8 cellular contexts compared by ENCODE assay signal in genomic region chr11:61516675-61517516, GRCh38. TPM values are rescaled to one million over a fixed set of nuclear protein-coding genes. Genes with fewer than 3 reads are reported as not detected.
DNase-seq lines count a peak whose midpoint lies in the region; ATAC-seq, FAIRE-seq and TF ChIP-seq lines count a peak whose summit lies in the region.

No MANE protein-coding gene starts in this region.

- H3K9ac ChIP-seq in kidney (ENCODE audit: low read length in 2 of 2), result no peak overlapping the region

- H3K4me3 ChIP-seq in astrocyte of the spinal cord (ENCODE audit: low read depth, low read length), result no peak overlapping the region
- H3K4me3 ChIP-seq in kidney (ENCODE audit: low read length in 2 of 2), result peak overlapping the region in 1 of 2 donors; percentile 6

- DNase-seq in Right ventricle myocardium inferior (ENCODE audit: missing footprints) (peak; percentile 73), cardiac septum (ENCODE audit: low spot score) (no peak), T-helper 9 cell (peak; percentile 57), astrocyte of the spinal cord (ENCODE audit: low read depth, low spot score) (peak; percentile 10), kidney (no peak), SIG-M5 treated with dmso at 0.1 percent for 504 hours (lab: John Stamatoyannopoulos, UW; ENCODE audit: unreplicated experiment) (no peak)
- peak; percentile 21 for DNase-seq in stimulated activated CD8-positive, alpha-beta memory T cell treated with anti-CD3 and anti-CD28 coated beads, Interleukin-12 subunit alpha, Interleukin-12 subunit beta, amount 100 ng/mL, for 4 hours (ENCODE audit: low read depth)

- TF ChIP-seq CTCF in astrocyte of the spinal cord (IDR thresholded peaks at IDR 0.05; ENCODE audit: low read depth, low read length) (peak; percentile 99), kidney (IDR thresholded peaks at IDR 0.05; ENCODE audit: borderline replicate concordance, extremely low read depth, insufficient read depth) (peak; percentile 89)

- H3K36me3 ChIP-seq in kidney (ENCODE audit: control insufficient read depth in 1 of 2, insufficient read depth in 2 of 2, low read length in 2 of 2), result no peaks in the 10 kb centered on the region

- peaks cover 2 to 3% of the 10 kb centered on the region in 2 donors for H3K4me1 ChIP-seq in kidney (ENCODE audit: control insufficient read depth in 1 of 2, insufficient read depth in 1 of 2, low read depth in 1 of 2, low read length in 2 of 2)

- FAIRE-seq in kidney (lab: Jason Lieb, UNC), result no peak

- no peaks in the 10 kb centered on the region for H3K9me3 ChIP-seq in kidney (ENCODE audit: control insufficient read depth in 1 of 2, low read length in 2 of 2)

- peak; percentile 48 for ATAC-seq in Right ventricle myocardium inferior
- no peak for ATAC-seq in GM19035 (IDR thresholded peaks at IDR 0.05; ENCODE audit: unreplicated experiment)

- intact Hi-C loops in Right ventricle myocardium inferior (cut with DNase I) (loop anchor here (2.0 kb wide), 2 partner anchors 40 to 70 kb away; no protein-coding TSS in a partner anchor), cardiac septum (cut with DNase I) (loop anchor here (2.0 kb wide), 2 partner anchors 40 to 70 kb away; no protein-coding TSS in a partner anchor), kidney (cut with DNase I) (no loop called here)

- in situ Hi-C loops in astrocyte of the spinal cord (cut with HindIII; ENCODE audit: low sequenced_read_pairs), result no loop called here

- no peak overlapping the region for H3K27ac ChIP-seq in kidney (ENCODE audit: low read depth in 2 of 2, low read length in 2 of 2)

RNA-seq across cellular contexts. Expression of gene LRRC10B, which starts 8.3 kb away (rescaled TPM):
- total RNA-seq in Right ventricle myocardium inferior, result 0.60 TPM
- total RNA-seq in cardiac septum, result 0.65 TPM
- total RNA-seq in kidney, result 2.9 TPM
- 1.0 TPM for polyA plus RNA-seq in kidney (ENCODE audit: insufficient read depth, low read depth, low replicate concordance)

Comparison
In these comparisons a context has a peak if more than half of its experiments do, and no peak if none do; other contexts are left out.
1. DNase-seq: peak in Right ventricle myocardium inferior (single experiment), T-helper 9 cell (single experiment), astrocyte of the spinal cord (single experiment) and stimulated activated CD8-positive, alpha-beta memory T cell treated with anti-CD3 and anti-CD28 coated beads, Interleukin-12 subunit alpha, Interleukin-12 subunit beta, amount 100 ng/mL, for 4 hours (single experiment); none in cardiac septum (single experiment), kidney (single experiment) and SIG-M5 treated with dmso at 0.1 percent for 504 hours (single experiment).